Comparison of ENCODE assay signal across 14 cellular contexts in the genomic region with DNA sequence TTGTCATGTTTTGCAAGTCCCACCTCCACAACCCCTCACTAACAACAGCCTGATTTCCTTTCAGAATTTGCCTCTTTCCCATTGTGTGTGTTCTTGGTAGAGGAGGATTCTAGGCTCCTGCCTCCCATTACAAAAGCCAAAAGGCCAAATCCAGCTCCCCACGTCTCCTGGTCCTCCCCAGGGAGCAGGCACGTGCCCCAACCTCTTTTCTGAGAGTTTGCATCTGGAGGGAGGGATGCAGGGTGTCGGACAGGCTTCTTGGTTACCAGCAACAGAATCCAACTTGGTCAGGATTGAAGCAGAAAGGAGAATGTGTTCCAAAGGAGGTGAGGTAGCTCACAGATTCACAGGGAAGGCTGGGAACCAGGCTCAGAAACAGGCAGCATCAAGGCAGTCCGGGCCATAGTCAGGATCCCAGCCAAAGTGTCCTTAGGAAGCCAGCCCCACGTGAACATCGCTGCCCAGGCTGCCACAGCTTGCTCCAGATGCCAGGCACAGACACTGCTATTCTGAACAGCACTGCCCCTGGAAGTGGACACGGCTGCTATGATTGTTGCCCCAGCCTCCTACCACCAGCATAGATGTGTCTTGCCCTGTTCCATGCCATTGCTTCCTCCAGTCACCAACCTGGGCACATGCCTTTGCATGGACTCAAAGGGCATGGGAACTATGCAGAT.
DNase-seq lines count a peak whose midpoint lies in the region; ATAC-seq and TF ChIP-seq lines count a peak whose summit lies in the region.
"Had no signal": no experiment of that assay in that cellular context is flagged by ENCODE, and none has a peak within 500 bp of the region (broad histone marks: within the 10 kb centered on the region; RNA-seq: fewer than 3 reads in every experiment).

No MANE protein-coding gene starts in this region.

- H3K4me1 ChIP-seq in SJSA1 (replicated peaks) (peaks cover 59% of the 10 kb centered on the region), upper lobe of right lung (peaks cover 50% of the 10 kb centered on the region)

- H3K9me3 ChIP-seq in SJSA1 (replicated peaks) = no peaks in the 10 kb centered on the region; the same call in 1 of the 2 replicates
- H3K9me3 ChIP-seq in upper lobe of right lung = no peaks in the 10 kb centered on the region

- peak in 1 of 2 experiments; percentile 21 for DNase-seq in SJSA1 (ENCODE audit: low read depth in 1 of 2, low spot score in 2 of 2)
- DNase-seq in Right ventricle myocardium superior = peak; percentile 66
- no peak for DNase-seq in neural crest cell (ENCODE audit: low read depth, low spot score)
- DNase-seq in upper lobe of right lung = no peak
- DNase-seq in GM19240 (ENCODE audit: insufficient read length, low spot score) = no peak
- DNase-seq in CD1c-positive myeloid dendritic cell (ENCODE audit: extremely low spot score) = no peak
- no peak for DNase-seq in stimulated activated CD4-positive, alpha-beta T cell treated with anti-CD3 and anti-CD28 coated beads, Interleukin-4, amount 100 ng/mL, for 4 hours
- DNase-seq: activated T-cell treated with anti-CD3 and anti-CD28 coated beads, Interleukin-2, amount 50 U/mL, for 24 hours; COR-L47; natural killer cell; NCI-H1105 had no signal

- ATAC-seq in Right ventricle myocardium superior (ENCODE audit: poor library complexity) (peak; percentile 70), upper lobe of right lung (no peak), HG02588 (IDR thresholded peaks at IDR 0.05; ENCODE audit: unreplicated experiment) (no peak)
- ATAC-seq: GM23338, natural killer cell had no signal

- H3K27ac Mint-ChIP-seq in neural crest cell (ENCODE audit: unreplicated experiment) = peak overlapping the region; percentile 57
- H3K27ac Mint-ChIP-seq: activated T-cell treated with anti-CD3 and anti-CD28 coated beads, Interleukin-2, amount 50 U/mL, for 24 hours; GM23338; natural killer cell had no signal

- H3K36me3 ChIP-seq in SJSA1 = no peaks in the 10 kb centered on the region
- no peaks in the 10 kb centered on the region for H3K36me3 ChIP-seq in upper lobe of right lung

- H3K27ac ChIP-seq in SJSA1 (peak overlapping the region; percentile 69), upper lobe of right lung (peak overlapping the region; percentile 79)
- H3K27ac ChIP-seq: epithelial cell of prostate had no signal

- no peak overlapping the region for H3K4me3 Mint-ChIP-seq in neural crest cell
- H3K4me3 Mint-ChIP-seq: activated T-cell treated with anti-CD3 and anti-CD28 coated beads, Interleukin-2, amount 50 U/mL, for 24 hours; GM23338; natural killer cell had no signal

- H3K4me3 ChIP-seq in SJSA1 (no peak overlapping the region), upper lobe of right lung (no peak overlapping the region)
- H3K4me3 ChIP-seq: GM23338 had no signal

- H3K4me1 Mint-ChIP-seq in neural crest cell = peaks cover 16% of the 10 kb centered on the region
- H3K4me1 Mint-ChIP-seq: natural killer cell had no signal

- no peak for TF ChIP-seq CTCF in neural crest cell (conservative IDR thresholded peaks at IDR 0.05)
- TF ChIP-seq CTCF in upper lobe of right lung (IDR thresholded peaks at IDR 0.05) = no peak

- H3K36me3 Mint-ChIP-seq in neural crest cell (ENCODE audit: low read depth) = no peaks in the 10 kb centered on the region
- H3K36me3 Mint-ChIP-seq: natural killer cell had no signal

- no peaks in the 10 kb centered on the region for H3K9me3 Mint-ChIP-seq in neural crest cell
- H3K9me3 Mint-ChIP-seq: activated T-cell treated with anti-CD3 and anti-CD28 coated beads, Interleukin-2, amount 50 U/mL, for 24 hours; GM23338; natural killer cell had no signal

- H3K27me3 ChIP-seq in SJSA1 (replicated peaks) (no peaks in the 10 kb centered on the region), upper lobe of right lung (no peaks in the 10 kb centered on the region)

- H3K27me3 Mint-ChIP-seq in neural crest cell (ENCODE audit: low read depth) = no peaks in the 10 kb centered on the region

- intact Hi-C loops in Right ventricle myocardium superior (cut with DNase I) = no loop called here
- intact Hi-C loops in upper lobe of right lung (cut with DNase I) = no loop called here
